In the genomic region with DNA sequence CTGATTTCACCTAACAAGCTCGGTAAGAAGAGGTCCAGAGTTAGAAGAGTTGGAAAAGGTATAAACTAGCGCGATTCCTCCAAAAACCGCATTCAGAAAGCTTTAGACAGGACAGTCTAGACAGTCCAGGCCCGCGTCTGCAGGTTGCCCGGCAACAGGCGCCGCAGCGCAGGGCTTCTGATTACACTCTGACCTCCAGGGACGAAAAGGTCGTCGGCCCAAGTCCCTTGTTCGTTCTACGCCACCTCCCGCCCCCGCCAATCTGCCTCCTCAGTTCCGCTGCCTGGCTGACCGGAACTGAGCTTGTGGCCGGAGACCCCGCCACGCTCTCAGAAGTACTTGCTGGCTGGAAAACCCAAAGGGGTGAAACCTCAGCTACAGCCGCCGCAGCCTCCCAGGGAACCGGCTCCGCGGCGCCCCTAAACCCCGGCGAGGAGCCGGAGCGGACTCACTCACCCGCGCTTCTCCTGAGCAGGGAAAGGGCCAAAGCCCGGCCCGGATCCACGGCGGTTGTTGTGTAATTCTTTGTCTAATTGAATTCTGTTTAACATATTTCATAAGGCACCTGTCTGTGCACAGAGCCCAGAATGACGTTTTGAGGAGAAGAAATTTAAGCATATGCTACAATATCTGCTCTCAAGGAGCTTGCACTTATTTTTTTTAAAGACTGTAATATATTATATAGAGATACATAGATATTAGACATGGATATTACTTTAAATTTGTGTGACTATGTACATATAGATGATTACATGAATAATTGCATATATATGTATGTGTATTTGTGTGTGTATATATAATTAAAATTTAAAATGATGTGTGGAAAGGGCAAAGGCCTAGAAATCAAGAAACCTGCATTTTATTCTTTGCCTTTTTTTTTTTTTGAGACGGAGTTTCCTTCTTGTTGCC, we compare ENCODE assay signal across 8 cellular contexts. TPM values are rescaled to one million over a fixed set of nuclear protein-coding genes. Genes with fewer than 3 reads are reported as not detected.
A peak's percentile ranks its signal among the peaks of the same experiment; 100 is the strongest.
DNase-seq lines count a peak whose midpoint lies in the region; ATAC-seq lines count a peak whose summit lies in the region.

TSS of gene CAPS2 (minus strand) at position 407 of the 909 bp plus-strand sequence. CDS start 3,826 bp downstream, outside the sequence.

- peak within 1 kb of the TSS; percentile 81 for H3K56ac ChIP-seq in mesendoderm (ENCODE audit: low read length)

- WGBS in mesendoderm (ENCODE audit: extremely low coverage, insufficient coverage, low lambda C conversion rate), result no CpG with 5 or more reads among the region's 40 CpGs

- intact Hi-C loops in CD4-positive, alpha-beta memory T cell (cut with micrococcal nuclease), result loop anchor here (1.0 to 10.0 kb wide), 3 partner anchors 107 to 1015 kb away; partner anchors contain the start of gene BBS10

- no peaks in the 10 kb centered on the region for H3K9me3 Mint-ChIP-seq in CD4-positive, alpha-beta memory T cell

- no peaks in the 10 kb centered on the region for H3K9me3 ChIP-seq in CD4-positive, alpha-beta memory T cell (ENCODE audit: control insufficient read depth in 1 of 2, low read length in 2 of 2)
- no peaks in the 10 kb centered on the region for H3K9me3 ChIP-seq in endocrine pancreas (ENCODE audit: control insufficient read depth, low read length)

- no peaks in the 10 kb centered on the region for H3K79me1 ChIP-seq in mesendoderm (ENCODE audit: low read length)

- CTCF ChIA-PET in CD4-positive, alpha-beta memory T cell (lab: Charles Lee; ENCODE audit: partially characterized antibody), result interaction anchor here (1.0 to 1.7 kb wide), 4 partner anchors 154 to 177 kb away, joined by 3 to 6 read pairs (median 4); no protein-coding TSS in a partner anchor

- no peak within 1 kb of the TSS for H2BK5ac ChIP-seq in mesendoderm (ENCODE audit: low read length)

- H3K79me2 ChIP-seq in mesendoderm (ENCODE audit: control insufficient read depth, insufficient read depth, low read length), result no peaks in the 10 kb centered on the region

- DNase-seq in CD4-positive, alpha-beta memory T cell, result peak; percentile 65 to 78 (median 70)
- DNase-seq in NCI-H774 (lab: John Stamatoyannopoulos, UW) (peak; percentile 87), mesendoderm (peak; percentile 88)
- DNase-seq in activated CD8-positive, alpha-beta memory T cell treated with anti-CD3 and anti-CD28 coated beads for 1 hour (ENCODE audit: extremely low read depth in 1 of 2, low read depth in 1 of 2), result peak; percentile 19 to 40
- peak; percentile 11 for DNase-seq in stimulated activated CD8-positive, alpha-beta memory T cell treated with anti-CD3 and anti-CD28 coated beads, Interleukin-15, amount 100 ng/mL, for 24 hours (ENCODE audit: low read depth)

- H3K4me1 Mint-ChIP-seq in CD4-positive, alpha-beta memory T cell, result peaks cover 12 to 26% (median 17%) of the 10 kb centered on the region in 4 donors

- peaks cover 6% of the 10 kb centered on the region for H3K27me3 ChIP-seq in CD4-positive, alpha-beta memory T cell (ENCODE audit: insufficient read depth, low read length)
- no peaks in the 10 kb centered on the region for H3K27me3 ChIP-seq in endocrine pancreas (ENCODE audit: control insufficient read depth, insufficient read depth, low read length)
- H3K27me3 ChIP-seq in mesendoderm (ENCODE audit: insufficient read depth, low read length, poor library complexity), result no peaks in the 10 kb centered on the region

- H3K27me3 Mint-ChIP-seq in CD4-positive, alpha-beta memory T cell, result peaks cover 14 to 26% of the 10 kb centered on the region in 2 donors

- H3K4me3 ChIP-seq in CD4-positive, alpha-beta memory T cell (ENCODE audit: low read length in 2 of 2), result peak within 1 kb of the TSS; percentile 39 to 51
- H3K4me3 ChIP-seq in endocrine pancreas (ENCODE audit: control insufficient read depth, insufficient read depth, low read length), result peak within 1 kb of the TSS; percentile 55
- H3K4me3 ChIP-seq in mesendoderm (ENCODE audit: low read length), result peak within 1 kb of the TSS; percentile 53

- H3K9ac ChIP-seq in endocrine pancreas (ENCODE audit: control insufficient read depth, insufficient read depth, low read length) (peak within 1 kb of the TSS; percentile 50), mesendoderm (ENCODE audit: low read length) (peak within 1 kb of the TSS; percentile 60)

- no peak within 1 kb of the TSS for H2AK5ac ChIP-seq in mesendoderm (ENCODE audit: low read length)

- no peak within 1 kb of the TSS for H3K27ac ChIP-seq in CD4-positive, alpha-beta memory T cell (ENCODE audit: low read depth, low read length)
- peak within 1 kb of the TSS; percentile 11 for H3K27ac ChIP-seq in mesendoderm (ENCODE audit: low read depth, low read length)

- H3K4me3 Mint-ChIP-seq in CD4-positive, alpha-beta memory T cell, result peak within 1 kb of the TSS; percentile 86 to 94 (median 91)

- no peak within 1 kb of the TSS for H4K8ac ChIP-seq in mesendoderm (ENCODE audit: low read depth, low read length)

- H3K4me2 ChIP-seq in mesendoderm (ENCODE audit: low read length), result peak within 1 kb of the TSS; percentile 65

- peaks cover 0 to 3% of the 10 kb centered on the region in 2 donors for H3K36me3 Mint-ChIP-seq in CD4-positive, alpha-beta memory T cell

- ATAC-seq in GM19397 (IDR thresholded peaks at IDR 0.05; ENCODE audit: unreplicated experiment) (peak; percentile 92), HG03521 (IDR thresholded peaks at IDR 0.05; ENCODE audit: unreplicated experiment) (peak; percentile 85)

- H4K5ac ChIP-seq in mesendoderm (ENCODE audit: low read length), result no peak within 1 kb of the TSS

- no peak within 1 kb of the TSS for H3K4ac ChIP-seq in mesendoderm (ENCODE audit: low read depth, low read length)

- POLR2A ChIA-PET in CD4-positive, alpha-beta memory T cell (lab: Charles Lee; ENCODE audit: partially characterized antibody), result interaction anchor here (0.7 to 3.1 kb wide), 2 partner anchors 15 to 182 kb away, joined by 3 to 12 read pairs; partner anchors contain the start of gene KRR1

- peak within 1 kb of the TSS; percentile 29 to 92 (median 74) for H3K27ac Mint-ChIP-seq in CD4-positive, alpha-beta memory T cell

- H2BK15ac ChIP-seq in mesendoderm (replicated peaks; ENCODE audit: low read depth), result no peak within 1 kb of the TSS

- H3K18ac ChIP-seq in mesendoderm (ENCODE audit: low read length), result peak within 1 kb of the TSS; percentile 16

- H3K4me1 ChIP-seq in CD4-positive, alpha-beta memory T cell (ENCODE audit: insufficient read depth, low read length), result peaks cover 25% of the 10 kb centered on the region
- peaks cover 4% of the 10 kb centered on the region for H3K4me1 ChIP-seq in endocrine pancreas (ENCODE audit: control insufficient read depth, insufficient read depth, low read length)
- H3K4me1 ChIP-seq in mesendoderm (ENCODE audit: control insufficient read depth, low read depth, low read length), result no peaks in the 10 kb centered on the region

- no peak within 1 kb of the TSS for H2BK120ac ChIP-seq in mesendoderm (ENCODE audit: low read depth, low read length)

- H3K23ac ChIP-seq in mesendoderm (ENCODE audit: low read length), result no peak within 1 kb of the TSS

- no peaks in the 10 kb centered on the region for H3K36me3 ChIP-seq in CD4-positive, alpha-beta memory T cell (ENCODE audit: insufficient read depth, low read length)
- no peaks in the 10 kb centered on the region for H3K36me3 ChIP-seq in endocrine pancreas (ENCODE audit: control insufficient read depth, insufficient read depth, low read length)
- H3K36me3 ChIP-seq in mesendoderm (ENCODE audit: control insufficient read depth, insufficient read depth, low read length), result no peaks in the 10 kb centered on the region

RNA-seq across cellular contexts. Expression of gene CAPS2, which starts in this region (rescaled TPM):
- 1 to 10 TPM; 5.8 to 6.2 TPM for total RNA-seq in CD4-positive, alpha-beta memory T cell
- 1 to 10 TPM; 1.5 to 2.4 TPM for polyA plus RNA-seq in CD4-positive, alpha-beta memory T cell
- polyA plus RNA-seq in mesendoderm (2013, experiment 1 of 2), result 1.9 TPM
- polyA plus RNA-seq in mesendoderm (2013, experiment 2 of 2), result 1.4 TPM

Comparison
In these comparisons a context has a peak if more than half of its experiments do, and no peak if none do; other contexts are left out.
1. DNase-seq: peak in every context shown above with its lines; median percentile 88 in mesendoderm; 87 in NCI-H774; 70 in CD4-positive, alpha-beta memory T cell; 30 in activated CD8-positive, alpha-beta memory T cell treated with anti-CD3 and anti-CD28 coated beads for 1 hour; 11 in stimulated activated CD8-positive, alpha-beta memory T cell treated with anti-CD3 and anti-CD28 coated beads, Interleukin-15, amount 100 ng/mL, for 24 hours.